24 cellular contexts compared by ENCODE assay signal in genomic region chr4:3407930-3408792, GRCh38. TPM values are rescaled to one million over a fixed set of nuclear protein-coding genes. Genes with fewer than 3 reads are reported as not detected.
DNase-seq lines count a peak whose midpoint lies in the region; ATAC-seq and TF ChIP-seq lines count a peak whose summit lies in the region.
"Had no signal": no experiment of that assay in that cellular context is flagged by ENCODE, and none has a peak within 500 bp of the region (broad histone marks: within the 10 kb centered on the region; RNA-seq: fewer than 3 reads in every experiment).

No MANE protein-coding gene starts in this region.

- no peak overlapping the region for H3K9ac ChIP-seq in HUES64 (ENCODE audit: low read depth, low read length)

- DNase-seq in amniotic epithelial cell (ENCODE audit: low read depth): peak; percentile 9
- DNase-seq in right lobe of liver: peak; percentile 72 to 93 (median 89)
- peak; percentile 38 for DNase-seq in sciatic nerve (ENCODE audit: low spot score)
- DNase-seq in CD1c-positive myeloid dendritic cell (ENCODE audit: extremely low spot score): no peak
- DNase-seq in activated CD4-positive, alpha-beta T cell treated with anti-CD3 and anti-CD28 coated beads, Interleukin-2, amount 10 ng/mL, durations not matched to agents 7 days and 5 days: no peak
- no peak for DNase-seq in stimulated activated CD4-positive, alpha-beta T cell treated with anti-CD3 and anti-CD28 coated beads, Interleukin-2, amount 100 ng/mL, for 48 hours
- DNase-seq: activated B cell treated with CpG ODN at 0.5 μM for 24 hours; activated naive CD4-positive, alpha-beta T cell treated with anti-CD3 and anti-CD28 coated beads for 36 hours; activated T-cell treated with anti-CD3 and anti-CD28 coated beads, Interleukin-2, amount 50 U/mL, for 24 hours; COR-L47; DND-41; KG1; left lung; NCI-H187; NCI-H226; NCI-H82; PC-9; stimulated activated CD4-positive, alpha-beta T cell treated with anti-CD3 and anti-CD28 coated beads, Interleukin-4, amount 100 ng/mL, for 1 hour; trophoblast cell had no signal

- H3K27ac ChIP-seq in HUES64 (ENCODE audit: low read depth, low read length) (peak overlapping the region; percentile 26; the same call in 1 of the 2 replicates), right lobe of liver (peak overlapping the region; percentile 75 to 97 (median 85))
- H3K27ac ChIP-seq: left lung, PC-9 had no signal

- H3K4me3 ChIP-seq in HUES64 (ENCODE audit: low read length) (no peak overlapping the region), right lobe of liver (peak overlapping the region; percentile 4 to 42 (median 40))
- H3K4me3 ChIP-seq: left lung, PC-9 had no signal

- WGBS in HUES64: 89% methylated on average over 26 of the region's 26 CpGs
- 29% methylated on average over 16 of the region's 26 CpGs for WGBS in right lobe of liver (ENCODE audit: insufficient coverage, low coverage, low lambda C conversion rate, missing lambda C conversion rate)

- no peak overlapping the region for H3K4me3 Mint-ChIP-seq in activated CD4-positive, alpha-beta T cell treated with anti-CD3 and anti-CD28 coated beads, Interleukin-2, amount 10 ng/mL, durations not matched to agents 7 days and 5 days
- H3K4me3 Mint-ChIP-seq: activated B cell treated with CpG ODN at 0.5 μM for 24 hours; activated naive CD4-positive, alpha-beta T cell treated with anti-CD3 and anti-CD28 coated beads for 36 hours; activated T-cell treated with anti-CD3 and anti-CD28 coated beads, Interleukin-2, amount 50 U/mL, for 24 hours; stimulated activated naive CD8-positive, alpha-beta T cell treated with anti-CD3 and anti-CD28 coated beads, Interleukin-15, Interleukin-2, amounts not matched to agents 100 ng/mL and 50 ng/mL, for 24 hours; T-helper 2 cell treated with Interferon-gamma antibody and Interleukin-4, amounts not matched to agents 5 μg/mL and 100 μg/mL, for 36 hours had no signal

- TF ChIP-seq POLR2A in right lobe of liver (IDR thresholded peaks at IDR 0.05): peak; percentile 61

- H3K27me3 ChIP-seq in HUES64 (ENCODE audit: insufficient read depth, low read length) (no peaks in the 10 kb centered on the region), right lobe of liver (no peaks in the 10 kb centered on the region)
- H3K27me3 ChIP-seq: left lung had no signal

- H3K9me3 Mint-ChIP-seq in activated CD4-positive, alpha-beta T cell treated with anti-CD3 and anti-CD28 coated beads, Interleukin-2, amount 10 ng/mL, durations not matched to agents 7 days and 5 days: no peaks in the 10 kb centered on the region
- H3K9me3 Mint-ChIP-seq: activated naive CD4-positive, alpha-beta T cell treated with anti-CD3 and anti-CD28 coated beads for 36 hours; activated T-cell treated with anti-CD3 and anti-CD28 coated beads, Interleukin-2, amount 50 U/mL, for 24 hours; stimulated activated naive CD8-positive, alpha-beta T cell treated with anti-CD3 and anti-CD28 coated beads, Interleukin-15, Interleukin-2, amounts not matched to agents 100 ng/mL and 50 ng/mL, for 24 hours; T-helper 2 cell treated with Interferon-gamma antibody and Interleukin-4, amounts not matched to agents 5 μg/mL and 100 μg/mL, for 36 hours had no signal

- H3K36me3 Mint-ChIP-seq in activated CD4-positive, alpha-beta T cell treated with anti-CD3 and anti-CD28 coated beads, Interleukin-2, amount 10 ng/mL, durations not matched to agents 7 days and 5 days (ENCODE audit: low read depth): no peaks in the 10 kb centered on the region

- H3K4me1 ChIP-seq in HUES64 (ENCODE audit: insufficient read depth, low read length): no peaks in the 10 kb centered on the region
- peaks cover 0 to 45% (median 19%) of the 10 kb centered on the region in 4 donors for H3K4me1 ChIP-seq in right lobe of liver
- H3K4me1 ChIP-seq: left lung had no signal

- H3K36me3 ChIP-seq in HUES64 (ENCODE audit: insufficient read depth, low read length) (no peaks in the 10 kb centered on the region), right lobe of liver (no peaks in the 10 kb centered on the region)
- H3K36me3 ChIP-seq: left lung had no signal

- ATAC-seq in right lobe of liver: peak; percentile 68 to 83 (median 74)
- ATAC-seq in sciatic nerve: no peak
- ATAC-seq in activated CD4-positive, CD25-positive, alpha-beta regulatory T cell treated with anti-CD3 and anti-CD28 coated beads, Interleukin-2, amount 50 U/mL, for 24 hours: no peak
- ATAC-seq: left lung had no signal

- intact Hi-C loops in right lobe of liver (cut with DNase I): no loop called here
- intact Hi-C loops in sciatic nerve (cut with DNase I): no loop called here

- POLR2A ChIA-PET in activated CD4-positive, alpha-beta T cell treated with anti-CD3 and anti-CD28 coated beads, Interleukin-2, amount 10 ng/mL, durations not matched to agents 7 days and 5 days (lab: Charles Lee): no interaction called here

- CTCF ChIA-PET in activated CD4-positive, alpha-beta T cell treated with anti-CD3 and anti-CD28 coated beads, Interleukin-2, amount 10 ng/mL, durations not matched to agents 7 days and 5 days (lab: Charles Lee): no interaction called here

- H3K27ac Mint-ChIP-seq in activated CD4-positive, alpha-beta T cell treated with anti-CD3 and anti-CD28 coated beads, Interleukin-2, amount 10 ng/mL, durations not matched to agents 7 days and 5 days: no peak overlapping the region
- H3K27ac Mint-ChIP-seq: activated B cell treated with CpG ODN at 0.5 μM for 24 hours; activated naive CD4-positive, alpha-beta T cell treated with anti-CD3 and anti-CD28 coated beads for 36 hours; activated T-cell treated with anti-CD3 and anti-CD28 coated beads, Interleukin-2, amount 50 U/mL, for 24 hours; stimulated activated naive CD8-positive, alpha-beta T cell treated with anti-CD3 and anti-CD28 coated beads, Interleukin-15, Interleukin-2, amounts not matched to agents 100 ng/mL and 50 ng/mL, for 24 hours; T-helper 2 cell treated with Interferon-gamma antibody and Interleukin-4, amounts not matched to agents 5 μg/mL and 100 μg/mL, for 36 hours had no signal

- H3K27me3 Mint-ChIP-seq in activated CD4-positive, alpha-beta T cell treated with anti-CD3 and anti-CD28 coated beads, Interleukin-2, amount 10 ng/mL, durations not matched to agents 7 days and 5 days: no peaks in the 10 kb centered on the region
- H3K27me3 Mint-ChIP-seq: activated B cell treated with CpG ODN at 0.5 μM for 24 hours; activated T-cell treated with anti-CD3 and anti-CD28 coated beads, Interleukin-2, amount 50 U/mL, for 24 hours; stimulated activated naive CD8-positive, alpha-beta T cell treated with anti-CD3 and anti-CD28 coated beads, Interleukin-15, Interleukin-2, amounts not matched to agents 100 ng/mL and 50 ng/mL, for 24 hours had no signal

- no peak for TF ChIP-seq CTCF in right lobe of liver (IDR thresholded peaks at IDR 0.05)

- H3K4me1 Mint-ChIP-seq in activated CD4-positive, alpha-beta T cell treated with anti-CD3 and anti-CD28 coated beads, Interleukin-2, amount 10 ng/mL, durations not matched to agents 7 days and 5 days: no peaks in the 10 kb centered on the region
- H3K4me1 Mint-ChIP-seq: activated B cell treated with CpG ODN at 0.5 μM for 24 hours had no signal

- peaks cover 12% of the 10 kb centered on the region; the same call in 1 of the 2 replicates for H3K9me3 ChIP-seq in HUES64 (ENCODE audit: insufficient read depth, low read depth, low read length)
- no peaks in the 10 kb centered on the region for H3K9me3 ChIP-seq in right lobe of liver
- H3K9me3 ChIP-seq: left lung had no signal

RNA-seq across cellular contexts. Expression of gene HGFAC, which starts 33.6 kb away (rescaled TPM):
- 0.20 TPM for polyA plus RNA-seq in HUES64 (2013, experiment 1 of 2)
- polyA plus RNA-seq in HUES64 (2013, experiment 2 of 2): 0.32 TPM
- 100 to 1,000 TPM in 5 of 6 experiments, 10 to 100 TPM in 1; 73.9 to 176 (median 140) TPM for total RNA-seq in right lobe of liver
- total RNA-seq in sciatic nerve: not detected
- under 1 TPM in 1 of 2 experiments, not detected in 1; 0.10 TPM for total RNA-seq in activated CD4-positive, alpha-beta T cell treated with anti-CD3 and anti-CD28 coated beads, Interleukin-2, amount 10 ng/mL, durations not matched to agents 7 days and 5 days
- total RNA-seq: activated B cell treated with CpG ODN at 0.5 μM for 24 hours; activated naive CD4-positive, alpha-beta T cell treated with anti-CD3 and anti-CD28 coated beads for 36 hours had no signal
- polyA plus RNA-seq: fibroblast of lung had no signal

RNA-seq across cellular contexts. Expression of gene DOK7, which starts 54.9 kb away (rescaled TPM):
- 0.15 TPM for polyA plus RNA-seq in HUES64 (2013, experiment 1 of 2)
- polyA plus RNA-seq in HUES64 (2013, experiment 2 of 2): 0.32 TPM
- total RNA-seq in right lobe of liver (1 to 10 TPM in 4 of 6 experiments, under 1 TPM in 2; 0.73 to 2.4 (median 1.5) TPM), sciatic nerve (not detected)
- not detected for total RNA-seq in activated CD4-positive, alpha-beta T cell treated with anti-CD3 and anti-CD28 coated beads, Interleukin-2, amount 10 ng/mL, durations not matched to agents 7 days and 5 days
- total RNA-seq: activated naive CD4-positive, alpha-beta T cell treated with anti-CD3 and anti-CD28 coated beads for 36 hours had no signal
- polyA plus RNA-seq: fibroblast of lung had no signal

Comparison
In these comparisons a context has a peak if more than half of its experiments do, and no peak if none do; other contexts are left out.
1. DNase-seq: peak in amniotic epithelial cell (single experiment), right lobe of liver (3 of 3) and sciatic nerve (single experiment); none in CD1c-positive myeloid dendritic cell (single experiment), activated CD4-positive, alpha-beta T cell treated with anti-CD3 and anti-CD28 coated beads, Interleukin-2, amount 10 ng/mL, durations not matched to agents 7 days and 5 days (single experiment) and stimulated activated CD4-positive, alpha-beta T cell treated with anti-CD3 and anti-CD28 coated beads, Interleukin-2, amount 100 ng/mL, for 48 hours (0 of 2).
2. ATAC-seq: peak in right lobe of liver (4 of 4); none in sciatic nerve (single experiment) and activated CD4-positive, CD25-positive, alpha-beta regulatory T cell treated with anti-CD3 and anti-CD28 coated beads, Interleukin-2, amount 50 U/mL, for 24 hours (0 of 2).
3. RNA of gene HGFAC, which starts 33.6 kb away (total RNA-seq): 73.9 to 176 TPM in right lobe of liver; not detected in sciatic nerve (single experiment) and 0.10 TPM in activated CD4-positive, alpha-beta T cell treated with anti-CD3 and anti-CD28 coated beads, Interleukin-2, amount 10 ng/mL, durations not matched to agents 7 days and 5 days; every median in the first group is over 10 times any median in the second.